ENCODE assay signal across 2 cellular contexts in genomic region chr6:41189040-41189439, GRCh38.
TF ChIP-seq lines count a peak whose summit lies in the region.

No MANE protein-coding gene starts in this region.

TF ChIP-seq in K562, 482 proteins besides CTCF, POLR2A, EP300 and RAD21:
- peak; percentile 70 for TF ChIP-seq ZNF507 (tag; conservative IDR thresholded peaks at IDR 0.05)
- TF ChIP-seq SRF (CRISPR knock-in tag; IDR thresholded peaks at IDR 0.05): peak; percentile 15 to 88; a peak in 1 of 4 replicates
- peak; percentile 58; the same call in 1 of the 2 replicates for TF ChIP-seq RFX1 (IDR thresholded peaks at IDR 0.05)
TF ChIP-seq in K562: peak in this region for 3; not testable (repeated sequence) for 479.

TF ChIP-seq in H1, 55 proteins besides CTCF, POLR2A, EP300 and RAD21:
- TF ChIP-seq SRF (IDR thresholded peaks at IDR 0.05; ENCODE audit: low read depth, low read length): peak; percentile 79
